8 cellular contexts compared by ENCODE assay signal in the genomic region with DNA sequence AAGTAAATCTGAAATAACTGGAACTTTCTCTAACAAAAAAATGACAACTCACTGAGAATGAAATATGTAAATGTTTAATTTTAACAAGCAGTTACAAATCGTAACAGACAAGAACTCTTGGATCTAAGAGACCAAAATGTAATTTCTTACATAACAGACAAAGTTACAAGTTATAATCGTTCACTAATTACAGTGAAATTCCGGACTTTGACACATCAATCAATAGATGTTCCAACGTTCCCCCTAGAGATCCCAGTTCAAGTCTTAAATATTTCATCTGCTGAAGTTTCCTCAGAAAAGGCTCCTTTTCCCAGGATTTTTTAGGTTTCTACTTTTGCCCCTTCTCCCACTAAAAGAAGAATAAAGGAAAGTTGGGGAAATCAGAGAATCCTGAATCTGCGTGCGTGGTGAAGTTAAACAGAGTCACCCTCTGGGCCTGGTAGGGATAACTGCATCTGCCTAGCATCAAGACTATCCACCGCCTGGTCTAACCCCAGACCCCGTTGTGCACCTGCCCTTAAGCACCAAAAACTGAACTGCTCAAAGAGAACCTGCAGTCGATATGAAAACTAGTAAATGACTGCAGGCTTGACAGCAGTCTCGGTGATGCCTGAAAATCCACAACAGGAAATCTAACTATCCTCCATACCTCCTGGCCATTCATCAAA. TPM values are rescaled to one million over a fixed set of nuclear protein-coding genes. Genes with fewer than 3 reads are reported as not detected.
DNase-seq lines count a peak whose midpoint lies in the region; ATAC-seq, FAIRE-seq and TF ChIP-seq lines count a peak whose summit lies in the region.

No MANE protein-coding gene starts in this region.

- H3F3A ChIP-seq in MM.1S (ENCODE audit: insufficient read depth, low read length), result peaks cover 41% of the 10 kb centered on the region

- peak overlapping the region; percentile 91 to 93 for H3K4me3 Mint-ChIP-seq in stimulated activated naive CD8-positive, alpha-beta T cell treated with anti-CD3 and anti-CD28 coated beads, Interleukin-15, amount 100 ng/mL, for 72 hours

- H3K9ac ChIP-seq in MM.1S (ENCODE audit: low read length) (peak overlapping the region; percentile 97), keratinocyte (ENCODE audit: control insufficient read depth, extremely low read depth, insufficient read depth, low read length) (peak overlapping the region; percentile 97)

- dilution Hi-C loops in keratinocyte (cut with MboI; ENCODE audit: extremely low pct_ligation_motif_present, low sequenced_read_pairs), result no loop called here

- H3K9me3 Mint-ChIP-seq in stimulated activated naive CD8-positive, alpha-beta T cell treated with anti-CD3 and anti-CD28 coated beads, Interleukin-15, amount 100 ng/mL, for 72 hours, result no peaks in the 10 kb centered on the region

- H3K27ac Mint-ChIP-seq in stimulated activated naive CD8-positive, alpha-beta T cell treated with anti-CD3 and anti-CD28 coated beads, Interleukin-15, amount 100 ng/mL, for 72 hours, result peak overlapping the region; percentile 92 to 94

- peak overlapping the region; percentile 6; the same call in 1 of the 2 replicates for H2AFZ ChIP-seq in MM.1S (ENCODE audit: low read length)
- H2AFZ ChIP-seq in keratinocyte (ENCODE audit: control insufficient read depth, low read length), result peak overlapping the region; percentile 50

- peak; percentile 4 for ATAC-seq in stimulated activated naive CD8-positive, alpha-beta T cell treated with anti-CD3 and anti-CD28 coated beads, Interleukin-15, amount 100 ng/mL, for 72 hours

- FAIRE-seq in keratinocyte (lab: Jason Lieb, UNC), result no peak

- H3K9me2 ChIP-seq in MM.1S (replicated peaks; ENCODE audit: insufficient read depth, low read length), result no peaks in the 10 kb centered on the region

- no peaks in the 10 kb centered on the region for H3K36me3 ChIP-seq in MM.1S (replicated peaks; ENCODE audit: insufficient read depth, low read length)
- no peaks in the 10 kb centered on the region for H3K36me3 ChIP-seq in adrenal gland (replicated peaks in 1 of 2)
- peaks cover 0 to 5% of the 10 kb centered on the region in 2 experiments for H3K36me3 ChIP-seq in keratinocyte (ENCODE audit: control insufficient read depth in 2 of 2, extremely low read depth in 1 of 2, insufficient read depth in 2 of 2, low read length in 2 of 2)

- H3K4me2 ChIP-seq in MM.1S (ENCODE audit: low read depth, low read length) (peak overlapping the region; percentile 78), keratinocyte (ENCODE audit: control insufficient read depth, extremely low read depth, insufficient read depth, low read depth, low read length) (peak overlapping the region; percentile 80)

- TF ChIP-seq CTCF in MM.1S (IDR thresholded peaks at IDR 0.05; ENCODE audit: low read length), result peak; percentile 16; the same call in 1 of the 2 replicates
- TF ChIP-seq CTCF in adrenal gland (IDR thresholded peaks at IDR 0.05), result no peak
- peak in 2 of 3 experiments; percentile 11 to 41 for TF ChIP-seq CTCF in keratinocyte (optimal IDR thresholded peaks at IDR 0.05 in 1 of 3, IDR thresholded peaks at IDR 0.05 in 1 of 3, conservative IDR thresholded peaks at IDR 0.05 in 1 of 3; ENCODE audit: extremely low read depth in 1 of 3, insufficient read depth in 2 of 3, low read length in 3 of 3)

- peak; percentile 39 for DNase-seq in activated CD4-positive, alpha-beta T cell treated with anti-CD3 and anti-CD28 coated beads for 48 hours
- no peak for DNase-seq in activated CD4-positive, alpha-beta T cell treated with anti-CD3 and anti-CD28 coated beads, Interleukin-2, amount 50 U/mL, for 4 hours
- DNase-seq in MM.1S, result peak; percentile 69
- DNase-seq in adrenal gland, result peak in 2 of 7 donors; percentile 16 to 33
- DNase-seq in keratinocyte (ENCODE audit: low read depth, low spot score), result no peak
- DNase-seq in stimulated activated naive CD8-positive, alpha-beta T cell treated with anti-CD3 and anti-CD28 coated beads, Interleukin-15, amount 100 ng/mL, for 72 hours, result peak; percentile 22 to 39
- no peak for DNase-seq in NCI-H2171 treated with DMSO at 0.1 percent for 48 hours (lab: John Stamatoyannopoulos, UW)
- no peak for DNase-seq in SKM-1 treated with dmso at 0.1 percent for 144 hours (lab: John Stamatoyannopoulos, UW; ENCODE audit: unreplicated experiment)

- no peaks in the 10 kb centered on the region for H4K20me1 ChIP-seq in MM.1S (ENCODE audit: insufficient read depth, low read length)
- H4K20me1 ChIP-seq in keratinocyte (ENCODE audit: control insufficient read depth, extremely low read depth, insufficient read depth, low read length), result no peaks in the 10 kb centered on the region

- peak overlapping the region; percentile 78 for H3K4me3 ChIP-seq in MM.1S (ENCODE audit: low read length)
- H3K4me3 ChIP-seq in adrenal gland, result peak overlapping the region in 3 of 4 donors; percentile 49 to 90 (median 74)
- peak overlapping the region; percentile 54 to 93 (median 82) for H3K4me3 ChIP-seq in keratinocyte (ENCODE audit: control insufficient read depth in 2 of 3, extremely low read depth in 1 of 3, insufficient read depth in 2 of 3, low read depth in 1 of 3, low read length in 3 of 3)

- peaks cover 26% of the 10 kb centered on the region for H3K4me1 ChIP-seq in MM.1S (ENCODE audit: low read length)
- peaks cover 30 to 69% of the 10 kb centered on the region in 2 donors for H3K4me1 ChIP-seq in adrenal gland (replicated peaks in 1 of 2)
- peaks cover 17% of the 10 kb centered on the region for H3K4me1 ChIP-seq in keratinocyte (ENCODE audit: control insufficient read depth, extremely low read depth, insufficient read depth, low read length)

- H3K4me1 Mint-ChIP-seq in stimulated activated naive CD8-positive, alpha-beta T cell treated with anti-CD3 and anti-CD28 coated beads, Interleukin-15, amount 100 ng/mL, for 72 hours, result peaks cover 62% of the 10 kb centered on the region

- no peaks in the 10 kb centered on the region for H3K9me1 ChIP-seq in keratinocyte (ENCODE audit: control insufficient read depth, extremely low read depth, insufficient read depth, low read length)

- H3K9me3 ChIP-seq in MM.1S (replicated peaks; ENCODE audit: insufficient read depth, low read length), result no peaks in the 10 kb centered on the region
- no peaks in the 10 kb centered on the region for H3K9me3 ChIP-seq in adrenal gland (replicated peaks in 1 of 3)
- no peaks in the 10 kb centered on the region for H3K9me3 ChIP-seq in keratinocyte (ENCODE audit: control insufficient read depth, low read depth, low read length)

- 6 to 11% (median 9%) methylated on average over 10 of the region's 10 CpGs for WGBS in adrenal gland, 4 donors

- H3K27me3 Mint-ChIP-seq in stimulated activated naive CD8-positive, alpha-beta T cell treated with anti-CD3 and anti-CD28 coated beads, Interleukin-15, amount 100 ng/mL, for 72 hours, result no peaks in the 10 kb centered on the region

- H3K79me2 ChIP-seq in MM.1S (ENCODE audit: low read length) (peaks cover 87% of the 10 kb centered on the region), keratinocyte (ENCODE audit: control insufficient read depth, insufficient read depth, low read length) (peaks cover 70% of the 10 kb centered on the region)

- peak overlapping the region; percentile 93 for H3K27ac ChIP-seq in MM.1S (ENCODE audit: low read length)
- H3K27ac ChIP-seq in adrenal gland, result peak overlapping the region; percentile 95 to 99 (median 98)
- H3K27ac ChIP-seq in keratinocyte (ENCODE audit: control insufficient read depth, insufficient read depth, low read length), result peak overlapping the region; percentile 98

- intact Hi-C loops in adrenal gland (cut with DNase I), result loop anchor here (5.0 to 10.0 kb wide), 4 partner anchors 63 to 187 kb away; no protein-coding TSS in a partner anchor

- H3K27me3 ChIP-seq in MM.1S (replicated peaks; ENCODE audit: insufficient read depth, low read length) (no peaks in the 10 kb centered on the region), adrenal gland (no peaks in the 10 kb centered on the region), keratinocyte (ENCODE audit: control insufficient read depth, extremely low read depth, insufficient read depth, low read length) (no peaks in the 10 kb centered on the region)

- no peak for TF ChIP-seq POLR2A in adrenal gland (IDR thresholded peaks at IDR 0.05)

RNA-seq across cellular contexts. Expression of a gene that starts 2.3 kb away (rescaled TPM):
- total RNA-seq in adrenal gland, result 10 to 100 TPM; 35.4 to 93.1 (median 58.3) TPM
- polyA plus RNA-seq in adrenal gland (10 to 100 TPM; 19.0 to 69.7 (median 20.0) TPM), keratinocyte (16.4 to 23.8 TPM (median 22.9 TPM) in 3 replicates)
- polyA plus RNA-seq in keratinocyte (2011; ENCODE audit: low read depth), result 10.0 TPM
- polyA plus RNA-seq in keratinocyte (2011; cell fraction: cytosol; rRNA removed), result 16.2 and 20.0 TPM in 2 replicates
- 23.0 and 30.2 TPM in 2 replicates for polyA plus RNA-seq in keratinocyte (2011; cell fraction: nucleus; rRNA removed)
- polyA plus RNA-seq in keratinocyte (2012; ENCODE audit: low replicate concordance), result 15.5 and 17.2 TPM in 2 replicates
- 21.3 to 26.9 TPM (median 25.7 TPM) in 3 replicates for polyA minus RNA-seq in keratinocyte
- 16.5 TPM for polyA minus RNA-seq in keratinocyte (2011; cell fraction: cytosol; rRNA and poly(A)+ RNA removed)
- polyA minus RNA-seq in keratinocyte (2011; cell fraction: nucleus; rRNA and poly(A)+ RNA removed), result 13.1 and 17.1 TPM in 2 replicates

Comparison
In these comparisons a context has a peak if more than half of its experiments do, and no peak if none do; other contexts are left out.
1. DNase-seq: peak in activated CD4-positive, alpha-beta T cell treated with anti-CD3 and anti-CD28 coated beads for 48 hours (single experiment), MM.1S (single experiment) and stimulated activated naive CD8-positive, alpha-beta T cell treated with anti-CD3 and anti-CD28 coated beads, Interleukin-15, amount 100 ng/mL, for 72 hours (2 of 2); none in activated CD4-positive, alpha-beta T cell treated with anti-CD3 and anti-CD28 coated beads, Interleukin-2, amount 50 U/mL, for 4 hours (0 of 2), keratinocyte (single experiment), NCI-H2171 treated with DMSO at 0.1 percent for 48 hours (single experiment) and SKM-1 treated with dmso at 0.1 percent for 144 hours (single experiment).
2. CTCF ChIP-seq: peak in MM.1S (single experiment) and keratinocyte (2 of 3); none in adrenal gland (0 of 6).
3. Peak in every context shown above with its lines, with median percentiles within 50 percentile points of each other: H3K27ac ChIP-seq and H3K4me3 ChIP-seq.